In the genomic region with DNA sequence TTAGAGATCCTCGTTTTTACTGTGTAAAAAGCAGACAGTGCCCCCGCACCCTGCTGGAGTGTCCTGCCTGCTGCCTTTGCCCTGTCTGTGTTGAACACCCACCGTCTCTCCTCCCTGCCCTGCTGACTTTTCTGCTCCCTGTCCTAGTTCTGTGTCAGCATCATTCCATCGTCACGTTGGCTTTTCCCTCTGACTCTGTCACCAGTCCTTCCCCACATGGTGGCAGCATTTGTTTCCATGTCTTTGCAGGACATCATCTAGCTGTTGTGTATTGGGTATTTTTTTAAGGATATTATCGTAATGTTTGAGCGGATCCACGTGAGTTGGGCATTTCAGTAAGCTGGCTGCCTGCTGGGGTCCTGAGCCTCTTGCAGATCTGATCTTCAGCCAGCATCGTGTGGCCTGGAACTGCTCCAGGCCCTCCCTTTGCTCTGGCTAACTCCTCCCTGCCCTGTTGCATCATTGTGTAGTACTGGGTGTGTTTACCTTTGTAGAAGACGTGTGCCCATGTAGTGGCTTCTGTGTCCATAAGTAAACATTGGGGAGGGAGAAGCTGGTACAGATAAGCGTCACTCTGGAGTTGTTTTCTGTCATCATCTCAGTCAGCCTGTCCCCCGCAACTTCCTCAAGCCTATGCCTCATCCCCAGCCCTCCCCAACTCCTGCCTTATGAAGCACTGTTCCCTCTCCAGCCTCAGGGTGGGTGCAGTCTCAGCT, we compare ENCODE assay signal across 11 cellular contexts. TPM values are rescaled to one million over a fixed set of nuclear protein-coding genes. Genes with fewer than 3 reads are reported as not detected.
DNase-seq lines count a peak whose midpoint lies in the region; ATAC-seq and TF ChIP-seq lines count a peak whose summit lies in the region.
"Had no signal": no experiment of that assay in that cellular context is flagged by ENCODE, and none has a peak within 500 bp of the region (broad histone marks: within the 10 kb centered on the region; RNA-seq: fewer than 3 reads in every experiment).

No MANE protein-coding gene starts in this region.

- H3K4me1 ChIP-seq in BE2C: no peaks in the 10 kb centered on the region
- no peaks in the 10 kb centered on the region for H3K4me1 ChIP-seq in mucosa of descending colon (ENCODE audit: low read depth)
- H3K4me1 ChIP-seq in Karpas-422 (ENCODE audit: low read length): no peaks in the 10 kb centered on the region

- H3K4me2 ChIP-seq in Karpas-422 (ENCODE audit: low read depth, low read length, poor library complexity, severe bottlenecking): no peak overlapping the region

- ATAC-seq in mucosa of descending colon (peak; percentile 75), GM21390 (IDR thresholded peaks at IDR 0.05; ENCODE audit: unreplicated experiment) (no peak), GM21786 (IDR thresholded peaks at IDR 0.05; ENCODE audit: unreplicated experiment) (no peak)

- no peak overlapping the region for H3K9ac ChIP-seq in Karpas-422 (ENCODE audit: low read length)

- no peaks in the 10 kb centered on the region for H3K27me3 Mint-ChIP-seq in chondrocyte (ENCODE audit: low read depth)

- H2AFZ ChIP-seq in Karpas-422 (ENCODE audit: low read length): no peak overlapping the region

- intact Hi-C loops in mucosa of descending colon (cut with DNase I, micrococcal nuclease): no loop called here

- no peak for DNase-seq in BE2C
- peak; percentile 96 for DNase-seq in NCI-H2029 (lab: John Stamatoyannopoulos, UW)
- DNase-seq in chondrocyte (ENCODE audit: low spot score): no peak
- no peak for DNase-seq in mucosa of descending colon
- no peak for DNase-seq in Karpas-422
- DNase-seq in NCI-H1105 treated with DMSO at 0.1 percent for 48 hours (lab: John Stamatoyannopoulos, UW): no peak
- DNase-seq: NK-92 treated with Interleukin-12 subunit alpha and Interleukin-12 subunit beta, amount 100 ng/mL, for 24 hours; occipital lobe had no signal

- no peaks in the 10 kb centered on the region for H3K9me3 ChIP-seq in BE2C
- no peaks in the 10 kb centered on the region for H3K9me3 ChIP-seq in mucosa of descending colon
- H3K9me3 ChIP-seq in Karpas-422 (ENCODE audit: low read length): no peaks in the 10 kb centered on the region

- H4K20me1 ChIP-seq in Karpas-422 (ENCODE audit: insufficient read depth, low read depth, low read length): peaks cover 7% of the 10 kb centered on the region; the same call in 1 of the 2 replicates

- H3K27ac Mint-ChIP-seq in chondrocyte (ENCODE audit: unreplicated experiment): peak overlapping the region; percentile 89

- H3K36me3 ChIP-seq in BE2C: peaks cover 74% of the 10 kb centered on the region
- H3K36me3 ChIP-seq in mucosa of descending colon (ENCODE audit: low read depth): peaks cover 18% of the 10 kb centered on the region
- H3K36me3 ChIP-seq in Karpas-422 (ENCODE audit: insufficient read depth, low read length): peaks cover 44% of the 10 kb centered on the region

- H3K36me3 Mint-ChIP-seq in chondrocyte (ENCODE audit: low read depth): peaks cover 41% of the 10 kb centered on the region

- H3K27me3 ChIP-seq in BE2C (no peaks in the 10 kb centered on the region), Karpas-422 (ENCODE audit: low read length) (no peaks in the 10 kb centered on the region)

- H3K9me2 ChIP-seq in Karpas-422 (replicated peaks; ENCODE audit: insufficient read depth, low read length): no peaks in the 10 kb centered on the region

- 0 out of 2 replicates have a peak, but pooled peaks cover 2% of the 10 kb centered on the region for H3K79me2 ChIP-seq in Karpas-422 (ENCODE audit: low read length)

- no peak overlapping the region for H3K27ac ChIP-seq in Karpas-422 (ENCODE audit: low read length)

- TF ChIP-seq CTCF in BE2C (IDR thresholded peaks at IDR 0.05; ENCODE audit: low read depth, low read length): 0 out of 2 replicates have a peak, but pooled peaks have one; percentile 4
- peak; percentile 65 for TF ChIP-seq CTCF in chondrocyte (IDR thresholded peaks at IDR 0.05)
- no peak for TF ChIP-seq CTCF in mucosa of descending colon (IDR thresholded peaks at IDR 0.05)

- no peak overlapping the region for H3K4me3 ChIP-seq in BE2C (ENCODE audit: low read depth, low read length)
- no peak overlapping the region for H3K4me3 ChIP-seq in mucosa of descending colon
- no peak overlapping the region for H3K4me3 ChIP-seq in Karpas-422 (ENCODE audit: low read length)

- peaks cover 15% of the 10 kb centered on the region for H3K4me1 Mint-ChIP-seq in chondrocyte (ENCODE audit: low read depth)

- H3K4me3 Mint-ChIP-seq in chondrocyte (ENCODE audit: unreplicated experiment): peak overlapping the region; percentile 13

- H3K9me3 Mint-ChIP-seq in chondrocyte (ENCODE audit: low read depth): no peaks in the 10 kb centered on the region

RNA-seq across cellular contexts. Expression of a gene that starts 44.2 kb away (rescaled TPM):
- polyA plus RNA-seq in BE2C (2012; ENCODE audit: insufficient read depth, insufficient read length, low read depth): 42.7 TPM
- 30.4 to 46.3 TPM (median 32.0 TPM) in 3 replicates for total RNA-seq in chondrocyte
- 10 to 100 TPM; 36.2 to 47.8 (median 44.5) TPM for total RNA-seq in mucosa of descending colon
- total RNA-seq in Karpas-422 (2014; rRNA removed; shearing (Covaris generic); ENCODE audit: low replicate concordance): 26.1 and 34.6 TPM in 2 replicates

RNA-seq across cellular contexts. Expression of a gene that starts 52.7 kb away (rescaled TPM):
- 55.8 TPM for polyA plus RNA-seq in BE2C (2012; ENCODE audit: insufficient read depth, insufficient read length, low read depth)
- total RNA-seq in chondrocyte (19.3 to 19.7 TPM (median 19.3 TPM) in 3 replicates), mucosa of descending colon (1 to 10 TPM in 1 of 3 donors, under 1 TPM in 2; 0.22 to 5.4 (median 0.38) TPM)
- total RNA-seq in Karpas-422 (2014; rRNA removed; shearing (Covaris generic); ENCODE audit: low replicate concordance): 0.40 TPM in 1 of 2 replicates, not detected in the other
- total RNA-seq: subcutaneous adipose tissue had no signal
